In the genomic region with DNA sequence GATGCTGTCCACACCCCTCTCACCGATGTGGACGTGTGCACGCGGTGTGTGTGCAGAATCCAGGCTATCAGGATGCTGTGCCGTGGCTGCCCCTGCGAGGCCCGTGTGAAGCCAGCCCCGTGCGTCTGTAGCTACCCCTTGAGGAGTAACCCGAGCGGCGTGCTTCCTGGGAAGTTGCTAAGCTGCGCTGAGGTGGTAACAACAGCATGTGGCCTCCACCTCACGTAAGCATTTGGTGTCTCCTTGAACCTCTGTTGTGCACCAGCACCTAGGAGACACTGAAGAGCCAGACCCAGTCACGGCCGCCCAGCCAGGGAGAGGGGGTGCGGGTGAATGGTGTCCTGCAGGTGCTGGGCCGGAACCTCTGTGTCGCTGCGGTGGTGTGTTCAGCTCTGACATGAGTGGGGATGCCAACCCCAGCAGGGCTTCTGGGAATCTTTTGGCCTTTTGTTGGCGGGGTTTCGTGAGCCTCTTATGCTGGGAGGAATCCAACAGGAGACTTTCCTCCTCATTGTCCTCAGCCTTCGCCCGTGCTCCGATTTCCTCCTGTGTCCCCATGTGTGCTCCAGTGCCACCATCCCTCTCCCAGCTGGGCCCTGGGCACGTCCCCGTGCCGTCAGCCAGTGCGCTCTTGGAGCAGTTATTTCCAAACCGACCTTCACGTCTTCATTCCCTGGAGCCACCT, we compare ENCODE assay signal across 13 cellular contexts.
DNase-seq lines count a peak whose midpoint lies in the region; ATAC-seq, FAIRE-seq and TF ChIP-seq lines count a peak whose summit lies in the region.
"Had no signal": no experiment of that assay in that cellular context is flagged by ENCODE, and none has a peak within 500 bp of the region (broad histone marks: within the 10 kb centered on the region; RNA-seq: fewer than 3 reads in every experiment).

No MANE protein-coding gene starts in this region.

- H3K4me3 Mint-ChIP-seq in glutamatergic neuron (ENCODE audit: unreplicated experiment) (peak overlapping the region; percentile 1), osteocyte (ENCODE audit: unreplicated experiment) (no peak overlapping the region)

- no peak overlapping the region for H3K4me3 ChIP-seq in A549
- H3K4me3 ChIP-seq in OCI-LY1 (ENCODE audit: low read depth, low read length, poor library complexity, severe bottlenecking), result no peak overlapping the region
- H3K4me3 ChIP-seq: Peyer's patch had no signal

- no peak for TF ChIP-seq EP300 in A549 (IDR thresholded peaks at IDR 0.05)

- H3K4me2 ChIP-seq in A549, result no peak overlapping the region
- H3K4me2 ChIP-seq in OCI-LY1 (ENCODE audit: low read length), result no peak overlapping the region

- H3K4me1 ChIP-seq in A549 (peaks cover 13% of the 10 kb centered on the region), OCI-LY1 (ENCODE audit: insufficient read depth, low read length, severe bottlenecking) (peaks cover 10% of the 10 kb centered on the region)

- ATAC-seq in A549 (peak; percentile 28 to 33; a peak in 3 of 6 replicates), HG03139 (IDR thresholded peaks at IDR 0.05; ENCODE audit: unreplicated experiment) (no peak)

- peaks cover 84% of the 10 kb centered on the region for H3K36me3 ChIP-seq in OCI-LY1 (ENCODE audit: insufficient read depth, low read length)

- H3K36me3 Mint-ChIP-seq in glutamatergic neuron (ENCODE audit: unreplicated experiment) (peaks cover 4% of the 10 kb centered on the region), osteocyte (ENCODE audit: unreplicated experiment) (peaks cover 24% of the 10 kb centered on the region)

- H3K9me3 Mint-ChIP-seq in glutamatergic neuron (ENCODE audit: unreplicated experiment) (peaks cover 10% of the 10 kb centered on the region), osteocyte (ENCODE audit: unreplicated experiment) (no peaks in the 10 kb centered on the region)

- TF ChIP-seq RAD21 in A549 (conservative IDR thresholded peaks at IDR 0.05 in 1 of 2, IDR thresholded peaks at IDR 0.05 in 1 of 2), result no peak

- H3K27ac ChIP-seq in A549, result peak overlapping the region in 1 of 2 experiments; percentile 50; a peak in 3 of 6 replicates
- peak overlapping the region; percentile 53 for H3K27ac ChIP-seq in OCI-LY1 (ENCODE audit: low read depth, low read length, poor library complexity, severe bottlenecking)
- H3K27ac ChIP-seq: epithelial cell of prostate had no signal

- H3K9ac ChIP-seq in OCI-LY1 (ENCODE audit: low read length), result no peak overlapping the region

- TF ChIP-seq POLR2A in A549 (IDR thresholded peaks at IDR 0.05; ENCODE audit: low read length), result no peak

- H4K20me1 ChIP-seq in OCI-LY1 (ENCODE audit: insufficient read depth, low read length), result no peaks in the 10 kb centered on the region

- DNase-seq in A549 (ENCODE audit: low read depth in 1 of 2, low spot score in 1 of 2) (no peak), glutamatergic neuron (no peak), osteocyte (ENCODE audit: extremely low spot score, unreplicated experiment) (no peak), HPDE6-E6E7 (ENCODE audit: extremely low spot score) (no peak), COR-L47 (lab: John Stamatoyannopoulos, UW) (no peak), NCI-H1105 (lab: John Stamatoyannopoulos, UW) (no peak)
- DNase-seq: GOT3, Peyer's patch had no signal

- no peak for TF ChIP-seq CTCF in A549 (IDR thresholded peaks at IDR 0.05)
- no peak for TF ChIP-seq CTCF in OCI-LY1 (IDR thresholded peaks at IDR 0.05; ENCODE audit: low read length)
- TF ChIP-seq CTCF in glutamatergic neuron (IDR thresholded peaks at IDR 0.05; ENCODE audit: partially characterized antibody, unreplicated experiment), result no peak
- no peak for TF ChIP-seq CTCF in osteocyte (IDR thresholded peaks at IDR 0.05)

- H3K79me2 ChIP-seq in OCI-LY1 (ENCODE audit: insufficient read depth, low read length), result no peaks in the 10 kb centered on the region; the same call in 1 of the 2 replicates

- no peak overlapping the region for H2AFZ ChIP-seq in OCI-LY1 (ENCODE audit: low read length)

- H3K27me3 ChIP-seq in OCI-LY1 (ENCODE audit: insufficient read depth, low read length), result no peaks in the 10 kb centered on the region
- H3K27me3 ChIP-seq: neutrophil, Peyer's patch had no signal

- peaks cover 22% of the 10 kb centered on the region for H3K4me1 Mint-ChIP-seq in glutamatergic neuron (ENCODE audit: low read depth, unreplicated experiment)
- peaks cover 40% of the 10 kb centered on the region for H3K4me1 Mint-ChIP-seq in osteocyte (ENCODE audit: unreplicated experiment)

- CTCF ChIA-PET in A549 (lab: Yijun Ruan, JAX), result interaction anchor here (1.0 to 3.1 kb wide), 7 partner anchors 9 to 477 kb away, joined by 3 to 29 read pairs (median 4); no protein-coding TSS in a partner anchor

- H3K9me3 ChIP-seq in A549, result no peaks in the 10 kb centered on the region
- H3K9me3 ChIP-seq in OCI-LY1 (ENCODE audit: low read length), result no peaks in the 10 kb centered on the region
- H3K9me3 ChIP-seq: neutrophil, Peyer's patch had no signal

- no peaks in the 10 kb centered on the region for H3F3A ChIP-seq in OCI-LY1 (ENCODE audit: insufficient read depth, low read length)

- POLR2A ChIA-PET in A549 (lab: Yijun Ruan, JAX), result no interaction called here

- H3K9me2 ChIP-seq in OCI-LY1 (ENCODE audit: low read depth, low read length), result no peaks in the 10 kb centered on the region

- H3K27ac Mint-ChIP-seq in glutamatergic neuron (ENCODE audit: unreplicated experiment), result peak overlapping the region; percentile 88
- peak overlapping the region; percentile 90 for H3K27ac Mint-ChIP-seq in osteocyte (ENCODE audit: unreplicated experiment)

- 95% methylated on average over 31 of the region's 31 CpGs for WGBS in A549 (ENCODE audit: missing lambda C conversion rate)

- H3K27me3 Mint-ChIP-seq in glutamatergic neuron (ENCODE audit: unreplicated experiment) (peaks cover 5% of the 10 kb centered on the region), osteocyte (ENCODE audit: unreplicated experiment) (no peaks in the 10 kb centered on the region)

- FAIRE-seq in A549 (lab: Jason Lieb, UNC), result no peak
- FAIRE-seq: TTC549 had no signal

TF ChIP-seq in A549, 52 proteins besides CTCF, POLR2A, EP300 and RAD21:
- no peak for TF ChIP-seq HES2 (IDR thresholded peaks at IDR 0.05)
- TF ChIP-seq NFE2L2 (conservative IDR thresholded peaks at IDR 0.05; ENCODE audit: low read length), result no peak
- TF ChIP-seq RARB (CRISPR knock-in tag; IDR thresholded peaks at IDR 0.05), result no peak
- no peak for TF ChIP-seq CBX8 (IDR thresholded peaks at IDR 0.05)
- no peak for TF ChIP-seq RFX5 (IDR thresholded peaks at IDR 0.05)
- TF ChIP-seq HEYL (CRISPR knock-in tag; IDR thresholded peaks at IDR 0.05), result no peak
- no peak for TF ChIP-seq EHF (CRISPR knock-in tag; IDR thresholded peaks at IDR 0.05)
- TF ChIP-seq, protein P1, sequence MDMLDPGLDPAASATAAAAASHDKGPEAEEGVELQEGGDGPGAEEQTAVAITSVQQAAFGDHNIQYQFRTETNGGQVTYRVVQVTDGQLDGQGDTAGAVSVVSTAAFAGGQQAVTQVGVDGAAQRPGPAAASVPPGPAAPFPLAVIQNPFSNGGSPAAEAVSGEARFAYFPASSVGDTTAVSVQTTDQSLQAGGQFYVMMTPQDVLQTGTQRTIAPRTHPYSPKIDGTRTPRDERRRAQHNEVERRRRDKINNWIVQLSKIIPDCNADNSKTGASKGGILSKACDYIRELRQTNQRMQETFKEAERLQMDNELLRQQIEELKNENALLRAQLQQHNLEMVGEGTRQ (IDR thresholded peaks at IDR 0.05), result no peak
- no peak for TF ChIP-seq JUNB (IDR thresholded peaks at IDR 0.05)
- TF ChIP-seq HOXB13 (CRISPR knock-in tag; IDR thresholded peaks at IDR 0.05; ENCODE audit: low read depth), result no peak
- TF ChIP-seq TFCP2L1 (CRISPR knock-in tag; IDR thresholded peaks at IDR 0.05), result no peak
- TF ChIP-seq ESRRA (IDR thresholded peaks at IDR 0.05; ENCODE audit: borderline replicate concordance, low read length), result no peak
- no peak for TF ChIP-seq KDM5A (IDR thresholded peaks at IDR 0.05)
- TF ChIP-seq BHLHE40 (IDR thresholded peaks at IDR 0.05; ENCODE audit: low read depth, low read length), result no peak
- TF ChIP-seq, protein P2, sequence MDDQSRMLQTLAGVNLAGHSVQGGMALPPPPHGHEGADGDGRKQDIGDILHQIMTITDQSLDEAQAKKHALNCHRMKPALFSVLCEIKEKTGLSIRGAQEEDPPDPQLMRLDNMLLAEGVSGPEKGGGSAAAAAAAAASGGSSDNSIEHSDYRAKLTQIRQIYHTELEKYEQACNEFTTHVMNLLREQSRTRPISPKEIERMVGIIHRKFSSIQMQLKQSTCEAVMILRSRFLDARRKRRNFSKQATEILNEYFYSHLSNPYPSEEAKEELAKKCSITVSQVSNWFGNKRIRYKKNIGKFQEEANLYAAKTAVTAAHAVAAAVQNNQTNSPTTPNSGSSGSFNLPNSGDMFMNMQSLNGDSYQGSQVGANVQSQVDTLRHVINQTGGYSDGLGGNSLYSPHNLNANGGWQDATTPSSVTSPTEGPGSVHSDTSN (IDR thresholded peaks at IDR 0.05), result no peak
- no peak for TF ChIP-seq HOXB5 (CRISPR knock-in tag; IDR thresholded peaks at IDR 0.05)
- TF ChIP-seq, protein P3, sequence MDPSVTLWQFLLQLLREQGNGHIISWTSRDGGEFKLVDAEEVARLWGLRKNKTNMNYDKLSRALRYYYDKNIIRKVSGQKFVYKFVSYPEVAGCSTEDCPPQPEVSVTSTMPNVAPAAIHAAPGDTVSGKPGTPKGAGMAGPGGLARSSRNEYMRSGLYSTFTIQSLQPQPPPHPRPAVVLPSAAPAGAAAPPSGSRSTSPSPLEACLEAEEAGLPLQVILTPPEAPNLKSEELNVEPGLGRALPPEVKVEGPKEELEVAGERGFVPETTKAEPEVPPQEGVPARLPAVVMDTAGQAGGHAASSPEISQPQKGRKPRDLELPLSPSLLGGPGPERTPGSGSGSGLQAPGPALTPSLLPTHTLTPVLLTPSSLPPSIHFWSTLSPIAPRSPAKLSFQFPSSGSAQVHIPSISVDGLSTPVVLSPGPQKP (IDR thresholded peaks at IDR 0.05; ENCODE audit: low read depth, low read length), result no peak
- no peak for TF ChIP-seq MAZ (IDR thresholded peaks at IDR 0.05; ENCODE audit: borderline replicate concordance, low read depth, low read length)
- TF ChIP-seq NR3C1 (IDR thresholded peaks at IDR 0.05), result no peak
